In the genomic region with DNA sequence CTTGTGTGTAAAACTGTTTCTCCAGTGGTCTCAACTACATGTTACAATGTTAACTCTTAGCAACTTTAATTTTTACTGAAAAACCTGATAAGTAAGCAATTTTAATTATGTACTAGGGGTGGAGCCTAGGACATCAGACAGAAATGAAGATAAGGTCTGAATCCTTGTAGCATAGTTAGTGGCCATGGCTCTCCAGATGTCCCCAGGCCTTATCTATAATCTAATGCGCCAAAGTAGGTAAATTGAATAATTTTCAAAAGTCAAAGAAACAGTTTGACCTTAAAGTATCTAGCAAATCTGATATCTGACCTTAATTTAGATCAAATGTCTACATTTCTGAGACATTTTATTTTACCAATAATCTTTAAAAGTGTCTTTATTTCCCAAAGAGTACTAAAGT, we compare ENCODE assay signal across 3 cellular contexts.
TF ChIP-seq lines count a peak whose summit lies in the region.

No MANE protein-coding gene starts in this region.

TF ChIP-seq in SK-N-SH, 30 proteins besides CTCF, POLR2A, EP300 and RAD21 (continued from another document):
- TF ChIP-seq MXI1 (IDR thresholded peaks at IDR 0.05; ENCODE audit: low read depth, low read length) = 0 out of 2 replicates have a peak, but pooled peaks have one; percentile 16
- TF ChIP-seq GATA2 (CRISPR knock-in tag; IDR thresholded peaks at IDR 0.05) = peak; percentile 83
- TF ChIP-seq TCF12 (IDR thresholded peaks at IDR 0.05) = peak; percentile 17; the same call in 1 of the 2 replicates
- peak; percentile 81 for TF ChIP-seq RCOR1 (IDR thresholded peaks at IDR 0.05; ENCODE audit: low read length)
- no peak for TF ChIP-seq NFIC (IDR thresholded peaks at IDR 0.05; ENCODE audit: borderline replicate concordance)
- TF ChIP-seq, protein P1, sequence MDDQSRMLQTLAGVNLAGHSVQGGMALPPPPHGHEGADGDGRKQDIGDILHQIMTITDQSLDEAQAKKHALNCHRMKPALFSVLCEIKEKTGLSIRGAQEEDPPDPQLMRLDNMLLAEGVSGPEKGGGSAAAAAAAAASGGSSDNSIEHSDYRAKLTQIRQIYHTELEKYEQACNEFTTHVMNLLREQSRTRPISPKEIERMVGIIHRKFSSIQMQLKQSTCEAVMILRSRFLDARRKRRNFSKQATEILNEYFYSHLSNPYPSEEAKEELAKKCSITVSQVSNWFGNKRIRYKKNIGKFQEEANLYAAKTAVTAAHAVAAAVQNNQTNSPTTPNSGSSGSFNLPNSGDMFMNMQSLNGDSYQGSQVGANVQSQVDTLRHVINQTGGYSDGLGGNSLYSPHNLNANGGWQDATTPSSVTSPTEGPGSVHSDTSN (IDR thresholded peaks at IDR 0.05) = no peak

TF ChIP-seq in SK-N-SH treated with all-trans-retinoic acid at 6 μM for 48 hours, 23 proteins besides CTCF, POLR2A, EP300 and RAD21 (continues in another document):
- TF ChIP-seq, protein P2, sequence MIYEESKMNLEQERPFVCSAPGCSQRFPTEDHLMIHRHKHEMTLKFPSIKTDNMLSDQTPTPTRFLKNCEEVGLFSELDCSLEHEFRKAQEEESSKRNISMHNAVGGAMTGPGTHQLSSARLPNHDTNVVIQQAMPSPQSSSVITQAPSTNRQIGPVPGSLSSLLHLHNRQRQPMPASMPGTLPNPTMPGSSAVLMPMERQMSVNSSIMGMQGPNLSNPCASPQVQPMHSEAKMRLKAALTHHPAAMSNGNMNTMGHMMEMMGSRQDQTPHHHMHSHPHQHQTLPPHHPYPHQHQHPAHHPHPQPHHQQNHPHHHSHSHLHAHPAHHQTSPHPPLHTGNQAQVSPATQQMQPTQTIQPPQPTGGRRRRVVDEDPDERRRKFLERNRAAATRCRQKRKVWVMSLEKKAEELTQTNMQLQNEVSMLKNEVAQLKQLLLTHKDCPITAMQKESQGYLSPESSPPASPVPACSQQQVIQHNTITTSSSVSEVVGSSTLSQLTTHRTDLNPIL (CRISPR knock-in tag; IDR thresholded peaks at IDR 0.05; ENCODE audit: low read depth) = no peak
- TF ChIP-seq, protein P3, sequence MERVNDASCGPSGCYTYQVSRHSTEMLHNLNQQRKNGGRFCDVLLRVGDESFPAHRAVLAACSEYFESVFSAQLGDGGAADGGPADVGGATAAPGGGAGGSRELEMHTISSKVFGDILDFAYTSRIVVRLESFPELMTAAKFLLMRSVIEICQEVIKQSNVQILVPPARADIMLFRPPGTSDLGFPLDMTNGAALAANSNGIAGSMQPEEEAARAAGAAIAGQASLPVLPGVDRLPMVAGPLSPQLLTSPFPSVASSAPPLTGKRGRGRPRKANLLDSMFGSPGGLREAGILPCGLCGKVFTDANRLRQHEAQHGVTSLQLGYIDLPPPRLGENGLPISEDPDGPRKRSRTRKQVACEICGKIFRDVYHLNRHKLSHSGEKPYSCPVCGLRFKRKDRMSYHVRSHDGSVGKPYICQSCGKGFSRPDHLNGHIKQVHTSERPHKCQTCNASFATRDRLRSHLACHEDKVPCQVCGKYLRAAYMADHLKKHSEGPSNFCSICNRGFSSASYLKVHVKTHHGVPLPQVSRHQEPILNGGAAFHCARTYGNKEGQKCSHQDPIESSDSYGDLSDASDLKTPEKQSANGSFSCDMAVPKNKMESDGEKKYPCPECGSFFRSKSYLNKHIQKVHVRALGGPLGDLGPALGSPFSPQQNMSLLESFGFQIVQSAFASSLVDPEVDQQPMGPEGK (CRISPR knock-in tag; IDR thresholded peaks at IDR 0.05; ENCODE audit: borderline replicate concordance) = no peak
- no peak for TF ChIP-seq GLIS3 (CRISPR knock-in tag; IDR thresholded peaks at IDR 0.05)
- TF ChIP-seq, protein P4, sequence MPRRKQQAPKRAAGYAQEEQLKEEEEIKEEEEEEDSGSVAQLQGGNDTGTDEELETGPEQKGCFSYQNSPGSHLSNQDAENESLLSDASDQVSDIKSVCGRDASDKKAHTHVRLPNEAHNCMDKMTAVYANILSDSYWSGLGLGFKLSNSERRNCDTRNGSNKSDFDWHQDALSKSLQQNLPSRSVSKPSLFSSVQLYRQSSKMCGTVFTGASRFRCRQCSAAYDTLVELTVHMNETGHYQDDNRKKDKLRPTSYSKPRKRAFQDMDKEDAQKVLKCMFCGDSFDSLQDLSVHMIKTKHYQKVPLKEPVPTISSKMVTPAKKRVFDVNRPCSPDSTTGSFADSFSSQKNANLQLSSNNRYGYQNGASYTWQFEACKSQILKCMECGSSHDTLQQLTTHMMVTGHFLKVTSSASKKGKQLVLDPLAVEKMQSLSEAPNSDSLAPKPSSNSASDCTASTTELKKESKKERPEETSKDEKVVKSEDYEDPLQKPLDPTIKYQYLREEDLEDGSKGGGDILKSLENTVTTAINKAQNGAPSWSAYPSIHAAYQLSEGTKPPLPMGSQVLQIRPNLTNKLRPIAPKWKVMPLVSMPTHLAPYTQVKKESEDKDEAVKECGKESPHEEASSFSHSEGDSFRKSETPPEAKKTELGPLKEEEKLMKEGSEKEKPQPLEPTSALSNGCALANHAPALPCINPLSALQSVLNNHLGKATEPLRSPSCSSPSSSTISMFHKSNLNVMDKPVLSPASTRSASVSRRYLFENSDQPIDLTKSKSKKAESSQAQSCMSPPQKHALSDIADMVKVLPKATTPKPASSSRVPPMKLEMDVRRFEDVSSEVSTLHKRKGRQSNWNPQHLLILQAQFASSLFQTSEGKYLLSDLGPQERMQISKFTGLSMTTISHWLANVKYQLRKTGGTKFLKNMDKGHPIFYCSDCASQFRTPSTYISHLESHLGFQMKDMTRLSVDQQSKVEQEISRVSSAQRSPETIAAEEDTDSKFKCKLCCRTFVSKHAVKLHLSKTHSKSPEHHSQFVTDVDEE (CRISPR knock-in tag; IDR thresholded peaks at IDR 0.05) = peak; percentile 83; the same call in 1 of the 2 replicates
- TF ChIP-seq, protein P5, sequence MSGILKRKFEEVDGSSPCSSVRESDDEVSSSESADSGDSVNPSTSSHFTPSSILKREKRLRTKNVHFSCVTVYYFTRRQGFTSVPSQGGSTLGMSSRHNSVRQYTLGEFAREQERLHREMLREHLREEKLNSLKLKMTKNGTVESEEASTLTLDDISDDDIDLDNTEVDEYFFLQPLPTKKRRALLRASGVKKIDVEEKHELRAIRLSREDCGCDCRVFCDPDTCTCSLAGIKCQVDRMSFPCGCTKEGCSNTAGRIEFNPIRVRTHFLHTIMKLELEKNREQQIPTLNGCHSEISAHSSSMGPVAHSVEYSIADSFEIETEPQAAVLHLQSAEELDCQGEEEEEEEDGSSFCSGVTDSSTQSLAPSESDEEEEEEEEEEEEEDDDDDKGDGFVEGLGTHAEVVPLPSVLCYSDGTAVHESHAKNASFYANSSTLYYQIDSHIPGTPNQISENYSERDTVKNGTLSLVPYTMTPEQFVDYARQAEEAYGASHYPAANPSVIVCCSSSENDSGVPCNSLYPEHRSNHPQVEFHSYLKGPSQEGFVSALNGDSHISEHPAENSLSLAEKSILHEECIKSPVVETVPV (CRISPR knock-in tag; IDR thresholded peaks at IDR 0.05) = no peak
- TF ChIP-seq ISL1 (CRISPR knock-in tag; IDR thresholded peaks at IDR 0.05) = no peak
- no peak for TF ChIP-seq ZNF565 (CRISPR knock-in tag; conservative IDR thresholded peaks at IDR 0.05; ENCODE audit: low read depth)
- TF ChIP-seq CSDC2 (CRISPR knock-in tag; IDR thresholded peaks at IDR 0.05) = no peak
- no peak for TF ChIP-seq PPARA (CRISPR knock-in tag; IDR thresholded peaks at IDR 0.05; ENCODE audit: borderline replicate concordance)
- no peak for TF ChIP-seq OSR1 (CRISPR knock-in tag; IDR thresholded peaks at IDR 0.05)
- TF ChIP-seq, protein P6, sequence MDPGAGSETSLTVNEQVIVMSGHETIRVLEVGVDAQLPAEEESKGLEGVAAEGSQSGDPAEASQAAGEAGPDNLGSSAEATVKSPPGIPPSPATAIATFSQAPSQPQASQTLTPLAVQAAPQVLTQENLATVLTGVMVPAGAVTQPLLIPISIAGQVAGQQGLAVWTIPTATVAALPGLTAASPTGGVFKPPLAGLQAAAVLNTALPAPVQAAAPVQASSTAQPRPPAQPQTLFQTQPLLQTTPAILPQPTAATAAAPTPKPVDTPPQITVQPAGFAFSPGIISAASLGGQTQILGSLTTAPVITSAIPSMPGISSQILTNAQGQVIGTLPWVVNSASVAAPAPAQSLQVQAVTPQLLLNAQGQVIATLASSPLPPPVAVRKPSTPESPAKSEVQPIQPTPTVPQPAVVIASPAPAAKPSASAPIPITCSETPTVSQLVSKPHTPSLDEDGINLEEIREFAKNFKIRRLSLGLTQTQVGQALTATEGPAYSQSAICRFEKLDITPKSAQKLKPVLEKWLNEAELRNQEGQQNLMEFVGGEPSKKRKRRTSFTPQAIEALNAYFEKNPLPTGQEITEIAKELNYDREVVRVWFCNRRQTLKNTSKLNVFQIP (CRISPR knock-in tag; IDR thresholded peaks at IDR 0.05; ENCODE audit: borderline replicate concordance, low read depth) = no peak
- no peak for TF ChIP-seq SNAI2 (CRISPR knock-in tag; IDR thresholded peaks at IDR 0.05)
- TF ChIP-seq ZFP30 (CRISPR knock-in tag; IDR thresholded peaks at IDR 0.05) = no peak

TF ChIP-seq in HepG2, 621 proteins besides CTCF, POLR2A, EP300 and RAD21 (continued from another document):
- TF ChIP-seq, protein P7, sequence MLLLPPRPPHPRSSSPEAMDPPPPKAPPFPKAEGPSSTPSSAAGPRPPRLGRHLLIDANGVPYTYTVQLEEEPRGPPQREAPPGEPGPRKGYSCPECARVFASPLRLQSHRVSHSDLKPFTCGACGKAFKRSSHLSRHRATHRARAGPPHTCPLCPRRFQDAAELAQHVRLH (CRISPR knock-in tag; IDR thresholded peaks at IDR 0.05; ENCODE audit: borderline replicate concordance, low read depth) = no peak
- no peak for TF ChIP-seq HDAC6 (IDR thresholded peaks at IDR 0.05; ENCODE audit: low read depth, low read length)
- TF ChIP-seq, protein P8, sequence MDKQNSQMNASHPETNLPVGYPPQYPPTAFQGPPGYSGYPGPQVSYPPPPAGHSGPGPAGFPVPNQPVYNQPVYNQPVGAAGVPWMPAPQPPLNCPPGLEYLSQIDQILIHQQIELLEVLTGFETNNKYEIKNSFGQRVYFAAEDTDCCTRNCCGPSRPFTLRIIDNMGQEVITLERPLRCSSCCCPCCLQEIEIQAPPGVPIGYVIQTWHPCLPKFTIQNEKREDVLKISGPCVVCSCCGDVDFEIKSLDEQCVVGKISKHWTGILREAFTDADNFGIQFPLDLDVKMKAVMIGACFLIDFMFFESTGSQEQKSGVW (CRISPR knock-in tag; IDR thresholded peaks at IDR 0.05; ENCODE audit: borderline replicate concordance) = no peak
- no peak for TF ChIP-seq ZNF207 (IDR thresholded peaks at IDR 0.05; ENCODE audit: borderline replicate concordance)
- TF ChIP-seq, protein P9, sequence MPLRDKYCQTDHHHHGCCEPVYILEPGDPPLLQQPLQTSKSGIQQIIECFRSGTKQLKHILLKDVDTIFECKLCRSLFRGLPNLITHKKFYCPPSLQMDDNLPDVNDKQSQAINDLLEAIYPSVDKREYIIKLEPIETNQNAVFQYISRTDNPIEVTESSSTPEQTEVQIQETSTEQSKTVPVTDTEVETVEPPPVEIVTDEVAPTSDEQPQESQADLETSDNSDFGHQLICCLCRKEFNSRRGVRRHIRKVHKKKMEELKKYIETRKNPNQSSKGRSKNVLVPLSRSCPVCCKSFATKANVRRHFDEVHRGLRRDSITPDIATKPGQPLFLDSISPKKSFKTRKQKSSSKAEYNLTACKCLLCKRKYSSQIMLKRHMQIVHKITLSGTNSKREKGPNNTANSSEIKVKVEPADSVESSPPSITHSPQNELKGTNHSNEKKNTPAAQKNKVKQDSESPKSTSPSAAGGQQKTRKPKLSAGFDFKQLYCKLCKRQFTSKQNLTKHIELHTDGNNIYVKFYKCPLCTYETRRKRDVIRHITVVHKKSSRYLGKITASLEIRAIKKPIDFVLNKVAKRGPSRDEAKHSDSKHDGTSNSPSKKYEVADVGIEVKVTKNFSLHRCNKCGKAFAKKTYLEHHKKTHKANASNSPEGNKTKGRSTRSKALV (CRISPR knock-in tag; IDR thresholded peaks at IDR 0.05) = no peak
- no peak for TF ChIP-seq MLLT10 (CRISPR knock-in tag; IDR thresholded peaks at IDR 0.05)
- TF ChIP-seq, protein P10, sequence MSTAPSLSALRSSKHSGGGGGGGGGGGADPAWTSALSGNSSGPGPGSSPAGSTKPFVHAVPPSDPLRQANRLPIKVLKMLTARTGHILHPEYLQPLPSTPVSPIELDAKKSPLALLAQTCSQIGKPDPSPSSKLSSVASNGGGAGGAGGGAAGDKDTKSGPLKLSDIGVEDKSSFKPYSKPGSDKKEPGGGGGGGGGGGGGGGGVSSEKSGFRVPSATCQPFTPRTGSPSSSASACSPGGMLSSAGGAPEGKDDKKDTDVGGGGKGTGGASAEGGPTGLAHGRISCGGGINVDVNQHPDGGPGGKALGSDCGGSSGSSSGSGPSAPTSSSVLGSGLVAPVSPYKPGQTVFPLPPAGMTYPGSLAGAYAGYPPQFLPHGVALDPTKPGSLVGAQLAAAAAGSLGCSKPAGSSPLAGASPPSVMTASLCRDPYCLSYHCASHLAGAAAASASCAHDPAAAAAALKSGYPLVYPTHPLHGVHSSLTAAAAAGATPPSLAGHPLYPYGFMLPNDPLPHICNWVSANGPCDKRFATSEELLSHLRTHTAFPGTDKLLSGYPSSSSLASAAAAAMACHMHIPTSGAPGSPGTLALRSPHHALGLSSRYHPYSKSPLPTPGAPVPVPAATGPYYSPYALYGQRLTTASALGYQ (CRISPR knock-in tag; IDR thresholded peaks at IDR 0.05) = no peak
- TF ChIP-seq FOXP1 (IDR thresholded peaks at IDR 0.05) = no peak
- no peak for TF ChIP-seq FOXP1 (CRISPR knock-in tag; IDR thresholded peaks at IDR 0.05)
- no peak for TF ChIP-seq SMAD3 (CRISPR knock-in tag; IDR thresholded peaks at IDR 0.05)
- no peak for TF ChIP-seq SIX1 (CRISPR knock-in tag; IDR thresholded peaks at IDR 0.05; ENCODE audit: borderline replicate concordance)
- TF ChIP-seq ZFP36L1 (CRISPR knock-in tag; IDR thresholded peaks at IDR 0.05) = no peak
- TF ChIP-seq ZSCAN25 (CRISPR knock-in tag; IDR thresholded peaks at IDR 0.05) = no peak
TF ChIP-seq in HepG2: peak in this region for 0.
